8 cellular contexts compared by ENCODE assay signal in the genomic region with DNA sequence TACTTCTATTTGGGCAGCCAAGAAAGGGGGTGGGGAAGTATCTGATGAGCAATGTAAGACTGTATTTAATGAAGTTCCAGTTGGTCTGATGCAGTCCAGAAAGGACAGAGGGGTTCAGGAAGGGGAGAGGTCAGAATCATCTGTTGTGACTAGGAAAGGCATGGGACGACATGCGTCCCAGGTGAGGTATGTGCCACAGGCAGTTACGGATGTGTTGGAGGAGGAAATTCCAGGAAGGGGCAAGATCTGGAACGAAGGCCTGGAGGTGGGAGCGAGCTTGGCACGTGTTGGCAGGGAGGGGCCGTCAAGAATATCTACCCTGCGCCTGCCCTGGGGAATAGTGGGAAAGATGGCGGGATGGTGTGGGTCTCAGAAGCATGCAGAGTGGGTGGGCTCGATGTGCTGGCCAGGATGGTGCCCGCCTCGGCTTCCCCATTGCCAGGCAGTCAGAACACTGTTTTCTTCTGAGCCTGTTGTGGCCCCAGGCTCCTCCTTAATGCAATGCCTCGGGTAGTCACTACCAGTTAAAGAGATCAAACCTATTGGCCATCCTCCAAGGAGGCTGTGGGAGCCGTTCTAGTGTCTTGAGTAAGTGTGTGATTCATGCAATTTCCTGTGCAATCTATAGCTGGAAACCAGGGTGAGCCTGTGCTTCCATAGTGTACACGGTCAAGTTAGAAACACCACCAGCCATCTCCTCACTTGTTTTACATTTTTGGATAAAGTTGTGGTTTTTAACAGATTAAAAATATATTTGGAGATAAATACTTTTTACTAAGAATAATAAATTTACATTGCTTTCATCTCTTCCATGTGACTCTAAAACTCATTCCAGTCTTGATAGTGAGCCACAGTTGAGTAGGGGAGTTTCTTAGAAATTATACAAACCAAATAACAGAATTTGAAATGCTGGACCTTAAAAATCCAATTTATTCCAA. TPM values are rescaled to one million over a fixed set of nuclear protein-coding genes. Genes with fewer than 3 reads are reported as not detected.
DNase-seq lines count a peak whose midpoint lies in the region; ATAC-seq, FAIRE-seq and TF ChIP-seq lines count a peak whose summit lies in the region.

No MANE protein-coding gene starts in this region.

- TF ChIP-seq EP300 in upper lobe of left lung (IDR thresholded peaks at IDR 0.05), result peak in 2 of 4 donors; percentile 65 to 79

- dilution Hi-C loops in keratinocyte (cut with MboI; ENCODE audit: extremely low pct_ligation_motif_present, low sequenced_read_pairs), result no loop called here

- no peak overlapping the region for H3K4me3 Mint-ChIP-seq in activated CD8-positive, alpha-beta T cell treated with anti-CD3 and anti-CD28 coated beads for 36 hours
- no peak overlapping the region for H3K4me3 Mint-ChIP-seq in activated CD8-positive, alpha-beta T cell treated with anti-CD3 and anti-CD28 coated beads, Interleukin-2, amount 10 ng/mL, durations not matched to agents 7 days and 5 days

- no peaks in the 10 kb centered on the region for H3K27me3 ChIP-seq in adipocyte (replicated peaks; ENCODE audit: control insufficient read depth, insufficient read depth, low read length)
- H3K27me3 ChIP-seq in keratinocyte (ENCODE audit: control insufficient read depth, extremely low read depth, insufficient read depth, low read length), result no peaks in the 10 kb centered on the region
- H3K27me3 ChIP-seq in upper lobe of left lung, result no peaks in the 10 kb centered on the region

- H3K9me3 Mint-ChIP-seq in activated CD8-positive, alpha-beta T cell treated with anti-CD3 and anti-CD28 coated beads for 36 hours, result no peaks in the 10 kb centered on the region
- H3K9me3 Mint-ChIP-seq in activated CD8-positive, alpha-beta T cell treated with anti-CD3 and anti-CD28 coated beads, Interleukin-2, amount 10 ng/mL, durations not matched to agents 7 days and 5 days (ENCODE audit: insufficient read depth), result no peaks in the 10 kb centered on the region

- H3K4me1 ChIP-seq in adipocyte (ENCODE audit: control insufficient read depth, insufficient read depth, low read length), result peaks cover 43% of the 10 kb centered on the region
- peaks cover 56% of the 10 kb centered on the region for H3K4me1 ChIP-seq in keratinocyte (ENCODE audit: control insufficient read depth, extremely low read depth, insufficient read depth, low read length)
- peaks cover 43 to 53% (median 48%) of the 10 kb centered on the region in 4 donors for H3K4me1 ChIP-seq in upper lobe of left lung

- H3K79me2 ChIP-seq in keratinocyte (ENCODE audit: control insufficient read depth, insufficient read depth, low read length), result peaks cover 6% of the 10 kb centered on the region

- H3K27ac Mint-ChIP-seq in activated CD8-positive, alpha-beta T cell treated with anti-CD3 and anti-CD28 coated beads for 36 hours, result no peak overlapping the region
- no peak overlapping the region for H3K27ac Mint-ChIP-seq in activated CD8-positive, alpha-beta T cell treated with anti-CD3 and anti-CD28 coated beads, Interleukin-2, amount 10 ng/mL, durations not matched to agents 7 days and 5 days

- H3K27ac ChIP-seq in keratinocyte (ENCODE audit: control insufficient read depth, insufficient read depth, low read length) (peak overlapping the region; percentile 96), upper lobe of left lung (peak overlapping the region; percentile 83 to 90 (median 88))

- H3K9me3 ChIP-seq in adipocyte (ENCODE audit: control insufficient read depth, low read length), result no peaks in the 10 kb centered on the region
- H3K9me3 ChIP-seq in keratinocyte (ENCODE audit: control insufficient read depth, low read depth, low read length), result no peaks in the 10 kb centered on the region
- no peaks in the 10 kb centered on the region for H3K9me3 ChIP-seq in upper lobe of left lung

- H3K9ac ChIP-seq in adipocyte (ENCODE audit: low read length), result no peak overlapping the region
- H3K9ac ChIP-seq in keratinocyte (ENCODE audit: control insufficient read depth, extremely low read depth, insufficient read depth, low read length), result peak overlapping the region; percentile 76

- H3K4me2 ChIP-seq in keratinocyte (ENCODE audit: control insufficient read depth, extremely low read depth, insufficient read depth, low read depth, low read length), result peak overlapping the region; percentile 94

- 62 to 68% methylated on average over 15 of the region's 15 CpGs for WGBS in upper lobe of left lung, 2 donors

- H3K9me1 ChIP-seq in keratinocyte (ENCODE audit: control insufficient read depth, extremely low read depth, insufficient read depth, low read length), result peaks cover 2% of the 10 kb centered on the region

- CTCF ChIA-PET in activated CD8-positive, alpha-beta T cell treated with anti-CD3 and anti-CD28 coated beads for 36 hours (lab: Charles Lee), result no interaction called here
- CTCF ChIA-PET in activated CD8-positive, alpha-beta T cell treated with anti-CD3 and anti-CD28 coated beads, Interleukin-2, amount 10 ng/mL, durations not matched to agents 7 days and 5 days (lab: Charles Lee), result no interaction called here

- H4K20me1 ChIP-seq in keratinocyte (ENCODE audit: control insufficient read depth, extremely low read depth, insufficient read depth, low read length), result no peaks in the 10 kb centered on the region

- no peak for TF ChIP-seq CTCF in activated CD8-positive, alpha-beta T cell treated with anti-CD3 and anti-CD28 coated beads for 36 hours (IDR thresholded peaks at IDR 0.05)
- TF ChIP-seq CTCF in keratinocyte (optimal IDR thresholded peaks at IDR 0.05 in 1 of 3, IDR thresholded peaks at IDR 0.05 in 1 of 3, conservative IDR thresholded peaks at IDR 0.05 in 1 of 3; ENCODE audit: extremely low read depth in 1 of 3, insufficient read depth in 2 of 3, low read length in 3 of 3) (no peak), upper lobe of left lung (IDR thresholded peaks at IDR 0.05) (no peak)

- POLR2A ChIA-PET in activated CD8-positive, alpha-beta T cell treated with anti-CD3 and anti-CD28 coated beads for 36 hours (lab: Charles Lee), result no interaction called here
- POLR2A ChIA-PET in activated CD8-positive, alpha-beta T cell treated with anti-CD3 and anti-CD28 coated beads, Interleukin-2, amount 10 ng/mL, durations not matched to agents 7 days and 5 days (lab: Charles Lee), result no interaction called here

- FAIRE-seq in keratinocyte (lab: Jason Lieb, UNC), result peak; percentile 71

- H3K36me3 ChIP-seq in adipocyte (ENCODE audit: control insufficient read depth, insufficient read depth, low read length, severe bottlenecking), result no peaks in the 10 kb centered on the region
- H3K36me3 ChIP-seq in keratinocyte (ENCODE audit: control insufficient read depth in 2 of 2, extremely low read depth in 1 of 2, insufficient read depth in 2 of 2, low read length in 2 of 2), result no peaks in the 10 kb centered on the region
- H3K36me3 ChIP-seq in upper lobe of left lung, result peaks cover 0 to 13% (median 4%) of the 10 kb centered on the region in 4 donors

- ATAC-seq in activated CD8-positive, alpha-beta T cell treated with anti-CD3 and anti-CD28 coated beads for 36 hours, result peak; percentile 60
- ATAC-seq in activated CD8-positive, alpha-beta T cell treated with anti-CD3 and anti-CD28 coated beads, Interleukin-2, amount 10 ng/mL, durations not matched to agents 7 days and 5 days, result no peak
- ATAC-seq in upper lobe of left lung (ENCODE audit: low FRiP score in 2 of 2) (peak; percentile 55 to 74), HG02678 (IDR thresholded peaks at IDR 0.05; ENCODE audit: unreplicated experiment) (no peak), HG02970 (IDR thresholded peaks at IDR 0.05; ENCODE audit: low FRiP score, unreplicated experiment) (no peak)

- peak overlapping the region; percentile 14 for H3K4me3 ChIP-seq in adipocyte (ENCODE audit: low read length)
- peak overlapping the region; percentile 30 to 58 (median 44) for H3K4me3 ChIP-seq in keratinocyte (ENCODE audit: control insufficient read depth in 2 of 3, extremely low read depth in 1 of 3, insufficient read depth in 2 of 3, low read depth in 1 of 3, low read length in 3 of 3)
- no peak overlapping the region for H3K4me3 ChIP-seq in upper lobe of left lung

- TF ChIP-seq POLR2A in upper lobe of left lung (IDR thresholded peaks at IDR 0.05), result peak in 2 of 4 donors; percentile 13 to 73

- no peaks in the 10 kb centered on the region for H3K36me3 Mint-ChIP-seq in activated CD8-positive, alpha-beta T cell treated with anti-CD3 and anti-CD28 coated beads for 36 hours (ENCODE audit: low read depth)
- no peaks in the 10 kb centered on the region for H3K36me3 Mint-ChIP-seq in activated CD8-positive, alpha-beta T cell treated with anti-CD3 and anti-CD28 coated beads, Interleukin-2, amount 10 ng/mL, durations not matched to agents 7 days and 5 days (ENCODE audit: low read depth)

- H3K4me1 Mint-ChIP-seq in activated CD8-positive, alpha-beta T cell treated with anti-CD3 and anti-CD28 coated beads for 36 hours (ENCODE audit: low read depth), result no peaks in the 10 kb centered on the region
- H3K4me1 Mint-ChIP-seq in activated CD8-positive, alpha-beta T cell treated with anti-CD3 and anti-CD28 coated beads, Interleukin-2, amount 10 ng/mL, durations not matched to agents 7 days and 5 days (ENCODE audit: low read depth), result no peaks in the 10 kb centered on the region

- peaks cover 4% of the 10 kb centered on the region for H3K27me3 Mint-ChIP-seq in activated CD8-positive, alpha-beta T cell treated with anti-CD3 and anti-CD28 coated beads for 36 hours
- no peaks in the 10 kb centered on the region for H3K27me3 Mint-ChIP-seq in activated CD8-positive, alpha-beta T cell treated with anti-CD3 and anti-CD28 coated beads, Interleukin-2, amount 10 ng/mL, durations not matched to agents 7 days and 5 days (ENCODE audit: low read depth)

- peak overlapping the region; percentile 77 for H2AFZ ChIP-seq in keratinocyte (ENCODE audit: control insufficient read depth, low read length)

- intact Hi-C loops in activated CD8-positive, alpha-beta T cell treated with anti-CD3 and anti-CD28 coated beads for 36 hours (cut with micrococcal nuclease), result no loop called here

- DNase-seq in activated CD8-positive, alpha-beta T cell treated with anti-CD3 and anti-CD28 coated beads for 36 hours, result peak; percentile 28
- DNase-seq in activated CD8-positive, alpha-beta T cell treated with anti-CD3 and anti-CD28 coated beads, Interleukin-2, amount 10 ng/mL, durations not matched to agents 7 days and 5 days, result no peak
- DNase-seq in adipocyte (ENCODE audit: low read depth) (peak; percentile 99), keratinocyte (ENCODE audit: low read depth, low spot score) (peak; percentile 85), upper lobe of left lung (peak; percentile 46 to 87), cerebellar nuclear complex (lab: John Stamatoyannopoulos, UW) (no peak)

RNA-seq across cellular contexts. Expression of a gene that starts 57.6 kb away (rescaled TPM):
- not detected for total RNA-seq in activated CD8-positive, alpha-beta T cell treated with anti-CD3 and anti-CD28 coated beads for 36 hours
- total RNA-seq in activated CD8-positive, alpha-beta T cell treated with anti-CD3 and anti-CD28 coated beads, Interleukin-2, amount 10 ng/mL, durations not matched to agents 7 days and 5 days, result not detected
- polyA plus RNA-seq in keratinocyte, result 0.03 TPM in 1 of 3 replicates, not detected in the others
- polyA plus RNA-seq in keratinocyte (2011; ENCODE audit: low read depth), result not detected
- polyA plus RNA-seq in keratinocyte (2011; cell fraction: cytosol; rRNA removed), result not detected in 2 replicates
- not detected in 2 replicates for polyA plus RNA-seq in keratinocyte (2011; cell fraction: nucleus; rRNA removed)
- polyA plus RNA-seq in keratinocyte (2012; ENCODE audit: low replicate concordance), result 0.06 TPM in 1 of 2 replicates, not detected in the other
- polyA minus RNA-seq in keratinocyte, result 0.16 TPM in 1 of 3 replicates, not detected in the others
- polyA minus RNA-seq in keratinocyte (2011; cell fraction: cytosol; rRNA and poly(A)+ RNA removed), result not detected
- not detected in 2 replicates for polyA minus RNA-seq in keratinocyte (2011; cell fraction: nucleus; rRNA and poly(A)+ RNA removed)
- under 1 TPM in 3 of 6 donors, not detected in 3; 0.30 to 0.49 (median 0.33) TPM for total RNA-seq in upper lobe of left lung

Comparison
In these comparisons a context has a peak if more than half of its experiments do, and no peak if none do; other contexts are left out.
1. ATAC-seq: peak in activated CD8-positive, alpha-beta T cell treated with anti-CD3 and anti-CD28 coated beads for 36 hours (single experiment) and upper lobe of left lung (2 of 2); none in activated CD8-positive, alpha-beta T cell treated with anti-CD3 and anti-CD28 coated beads, Interleukin-2, amount 10 ng/mL, durations not matched to agents 7 days and 5 days (single experiment), HG02678 (single experiment) and HG02970 (single experiment).
2. DNase-seq: peak in activated CD8-positive, alpha-beta T cell treated with anti-CD3 and anti-CD28 coated beads for 36 hours (single experiment), adipocyte (single experiment), keratinocyte (single experiment) and upper lobe of left lung (2 of 2); none in activated CD8-positive, alpha-beta T cell treated with anti-CD3 and anti-CD28 coated beads, Interleukin-2, amount 10 ng/mL, durations not matched to agents 7 days and 5 days (single experiment) and cerebellar nuclear complex (0 of 2).
3. H3K4me3 ChIP-seq: peak in adipocyte (single experiment) and keratinocyte (3 of 3); none in upper lobe of left lung (0 of 4).